Comparison of ENCODE assay signal across 8 cellular contexts in the genomic region with DNA sequence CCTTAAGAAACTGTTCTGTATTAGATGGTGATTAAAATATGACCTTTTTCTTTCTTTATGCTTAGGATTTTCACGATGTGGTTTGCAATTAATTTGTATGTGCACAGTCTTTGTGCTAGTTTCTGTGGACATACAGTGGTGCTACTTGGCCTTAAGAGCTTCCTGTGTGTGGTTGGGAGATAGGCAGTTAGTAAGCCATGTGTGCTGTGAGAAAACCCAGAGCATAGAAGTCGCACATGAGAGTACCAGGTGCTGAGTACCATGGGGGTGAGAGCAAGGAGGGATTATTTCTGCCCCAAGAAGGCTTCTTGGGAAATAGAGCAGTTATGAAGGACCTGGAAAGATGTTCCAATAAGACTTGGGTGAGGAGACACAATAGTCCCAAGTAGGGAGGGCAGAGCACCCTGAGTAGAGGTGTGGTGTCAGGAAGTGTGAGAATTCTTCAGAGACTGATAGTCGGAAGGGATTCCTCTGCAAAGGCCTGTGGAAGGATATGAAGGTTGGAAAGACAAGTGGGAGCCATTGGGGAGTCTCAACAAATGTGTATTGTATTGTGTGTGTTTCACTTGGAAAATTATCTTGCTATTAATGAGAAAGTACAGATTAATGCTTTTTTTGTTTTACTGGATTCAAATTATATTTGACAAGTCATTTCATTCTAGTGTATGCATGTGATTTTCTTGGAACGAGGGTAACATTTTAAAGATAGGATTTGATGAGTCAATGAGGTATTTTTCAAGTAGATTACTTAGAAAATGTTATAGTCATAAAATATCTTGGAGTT.
A peak's percentile ranks its signal among the peaks of the same experiment; 100 is the strongest.
DNase-seq lines count a peak whose midpoint lies in the region; ATAC-seq and TF ChIP-seq lines count a peak whose summit lies in the region.

No MANE protein-coding gene starts in this region.

- peak overlapping the region; percentile 76 for H3K27ac Mint-ChIP-seq in activated CD8-positive, alpha-beta memory T cell treated with anti-CD3 and anti-CD28 coated beads, Interleukin-2, amount 10 ng/mL, durations not matched to agents 7 days and 5 days
- H3K27ac Mint-ChIP-seq in neural progenitor cell, result no peak overlapping the region

- H3K27me3 ChIP-seq in PC-3 (ENCODE audit: low read length), result no peaks in the 10 kb centered on the region
- H3K27me3 ChIP-seq in foreskin keratinocyte, result no peaks in the 10 kb centered on the region
- H3K27me3 ChIP-seq in neural progenitor cell, result no peaks in the 10 kb centered on the region

- peak overlapping the region; percentile 61 for H3K4me2 ChIP-seq in PC-3 (ENCODE audit: low read length)
- H3K4me2 ChIP-seq in neural progenitor cell, result no peak overlapping the region

- DNase-seq in activated CD8-positive, alpha-beta memory T cell treated with anti-CD3 and anti-CD28 coated beads, Interleukin-2, amount 10 ng/mL, durations not matched to agents 7 days and 5 days, result peak; percentile 72
- DNase-seq in activated CD8-positive, alpha-beta memory T cell treated with anti-CD3 and anti-CD28 coated beads, Interleukin-2, amount 50 U/mL, for 48 hours, result no peak
- DNase-seq in PC-3, result peak; percentile 66
- peak; percentile 38 to 75 for DNase-seq in foreskin keratinocyte
- no peak for DNase-seq in neural progenitor cell (ENCODE audit: low spot score)
- no peak for DNase-seq in left lobe of liver (ENCODE audit: low spot score)
- DNase-seq in stimulated activated CD4-positive, alpha-beta T cell treated with anti-CD3 and anti-CD28 coated beads, Interleukin-1b, Interleukin-23, amount 100 ng/mL, for 48 hours, result no peak

- no peaks in the 10 kb centered on the region for H4K20me1 ChIP-seq in PC-3 (ENCODE audit: low read length)
- no peaks in the 10 kb centered on the region for H4K20me1 ChIP-seq in neural progenitor cell (ENCODE audit: low read depth)

- ATAC-seq in activated CD8-positive, alpha-beta memory T cell treated with anti-CD3 and anti-CD28 coated beads, Interleukin-2, amount 10 ng/mL, durations not matched to agents 7 days and 5 days, result peak; percentile 88
- ATAC-seq in HG02678 (IDR thresholded peaks at IDR 0.05; ENCODE audit: unreplicated experiment) (peak; percentile 98), PC-3 (peak; percentile 48), foreskin keratinocyte (peak; percentile 63), left lobe of liver (no peak)

- H2AFZ ChIP-seq in PC-3 (ENCODE audit: low read length) (peak overlapping the region; percentile 14), neural progenitor cell (replicated peaks) (no peak overlapping the region)

- H3K36me3 ChIP-seq in PC-3 (ENCODE audit: low read depth, low read length) (peaks cover 3% of the 10 kb centered on the region; the same call in 1 of the 2 replicates), neural progenitor cell (no peaks in the 10 kb centered on the region)

- POLR2A ChIA-PET in PC-3 (lab: Charles Lee; ENCODE audit: unreplicated experiment), result interaction anchor here (0.5 kb wide), 1 partner anchor 1363 kb away, joined by 6 read pairs; no protein-coding TSS in a partner anchor

- peaks cover 29% of the 10 kb centered on the region for H3K36me3 Mint-ChIP-seq in activated CD8-positive, alpha-beta memory T cell treated with anti-CD3 and anti-CD28 coated beads, Interleukin-2, amount 10 ng/mL, durations not matched to agents 7 days and 5 days
- no peaks in the 10 kb centered on the region for H3K36me3 Mint-ChIP-seq in neural progenitor cell

- H3K4me1 ChIP-seq in PC-3 (ENCODE audit: insufficient read depth, low read length), result peaks cover 61% of the 10 kb centered on the region
- H3K4me1 ChIP-seq in foreskin keratinocyte, result peaks cover 21% of the 10 kb centered on the region
- H3K4me1 ChIP-seq in neural progenitor cell, result peaks cover 19% of the 10 kb centered on the region

- H3K9ac ChIP-seq in PC-3 (ENCODE audit: low read length), result peak overlapping the region; percentile 53
- H3K9ac ChIP-seq in neural progenitor cell, result no peak overlapping the region

- no peaks in the 10 kb centered on the region for H3K27me3 Mint-ChIP-seq in activated CD8-positive, alpha-beta memory T cell treated with anti-CD3 and anti-CD28 coated beads, Interleukin-2, amount 10 ng/mL, durations not matched to agents 7 days and 5 days
- peaks cover 3% of the 10 kb centered on the region for H3K27me3 Mint-ChIP-seq in neural progenitor cell (ENCODE audit: insufficient read depth, low read depth)

- H3K4me3 ChIP-seq in PC-3 (ENCODE audit: low read length) (peak overlapping the region; percentile 7; the same call in 1 of the 2 replicates), neural progenitor cell (no peak overlapping the region)

- no peaks in the 10 kb centered on the region for H3K9me3 ChIP-seq in PC-3 (ENCODE audit: low read length)
- no peaks in the 10 kb centered on the region for H3K9me3 ChIP-seq in neural progenitor cell (ENCODE audit: low read depth)

- H3K79me2 ChIP-seq in PC-3 (ENCODE audit: low read length) (peaks cover 43% of the 10 kb centered on the region), neural progenitor cell (ENCODE audit: low read depth) (no peaks in the 10 kb centered on the region)

- intact Hi-C loops in PC-3 (cut with micrococcal nuclease), result loop anchor here (1.0 to 10.0 kb wide), 3 partner anchors 19 to 238 kb away; a partner anchor contains a TSS

- peak overlapping the region; percentile 40 for H3K4me3 Mint-ChIP-seq in activated CD8-positive, alpha-beta memory T cell treated with anti-CD3 and anti-CD28 coated beads, Interleukin-2, amount 10 ng/mL, durations not matched to agents 7 days and 5 days
- no peak overlapping the region for H3K4me3 Mint-ChIP-seq in neural progenitor cell

- BruUV-seq in PC-3 (replicated peaks; lab: Mats Ljungman, UMichigan), result no TSS peak

- peaks cover 16% of the 10 kb centered on the region for H3F3A ChIP-seq in PC-3 (ENCODE audit: low read length, unreplicated experiment)
- peaks cover 15% of the 10 kb centered on the region for H3F3A ChIP-seq in neural progenitor cell (ENCODE audit: low read depth)

- H3K9me3 Mint-ChIP-seq in activated CD8-positive, alpha-beta memory T cell treated with anti-CD3 and anti-CD28 coated beads, Interleukin-2, amount 10 ng/mL, durations not matched to agents 7 days and 5 days (ENCODE audit: low read depth), result peaks cover 4% of the 10 kb centered on the region
- H3K9me3 Mint-ChIP-seq in neural progenitor cell, result peaks cover 16% of the 10 kb centered on the region

- H3K9me2 ChIP-seq in PC-3 (replicated peaks; ENCODE audit: low read length), result no peaks in the 10 kb centered on the region

- CTCF ChIA-PET in activated CD8-positive, alpha-beta memory T cell treated with anti-CD3 and anti-CD28 coated beads, Interleukin-2, amount 10 ng/mL, durations not matched to agents 7 days and 5 days (lab: Charles Lee), result interaction anchor here (0.9 to 1.9 kb wide), 7 partner anchors 8 to 75 kb away, joined by 3 to 7 read pairs (median 4); no protein-coding TSS in a partner anchor
- CTCF ChIA-PET in PC-3 (lab: Charles Lee), result interaction anchor here (1.1 kb wide), 1 partner anchor 19 kb away, joined by 6 read pairs; no protein-coding TSS in a partner anchor

- peaks cover 56% of the 10 kb centered on the region for H3K4me1 Mint-ChIP-seq in activated CD8-positive, alpha-beta memory T cell treated with anti-CD3 and anti-CD28 coated beads, Interleukin-2, amount 10 ng/mL, durations not matched to agents 7 days and 5 days
- H3K4me1 Mint-ChIP-seq in neural progenitor cell, result peaks cover 40% of the 10 kb centered on the region

- peak overlapping the region; percentile 89 for H3K27ac ChIP-seq in PC-3 (ENCODE audit: low read length)
- H3K27ac ChIP-seq in foreskin keratinocyte, result peak overlapping the region; percentile 16
- H3K27ac ChIP-seq in neural progenitor cell, result no peak overlapping the region

- no peak for TF ChIP-seq CTCF in PC-3 (conservative IDR thresholded peaks at IDR 0.05; ENCODE audit: low read depth, low read length)
- no peak for TF ChIP-seq CTCF in foreskin keratinocyte (conservative IDR thresholded peaks at IDR 0.05)
- TF ChIP-seq CTCF in neural progenitor cell (IDR thresholded peaks at IDR 0.05), result no peak

Comparison
In these comparisons a context has a peak if more than half of its experiments do, and no peak if none do; other contexts are left out.
1. DNase-seq: peak in activated CD8-positive, alpha-beta memory T cell treated with anti-CD3 and anti-CD28 coated beads, Interleukin-2, amount 10 ng/mL, durations not matched to agents 7 days and 5 days (single experiment), PC-3 (single experiment) and foreskin keratinocyte (2 of 2); none in activated CD8-positive, alpha-beta memory T cell treated with anti-CD3 and anti-CD28 coated beads, Interleukin-2, amount 50 U/mL, for 48 hours (single experiment), neural progenitor cell (single experiment), left lobe of liver (single experiment) and stimulated activated CD4-positive, alpha-beta T cell treated with anti-CD3 and anti-CD28 coated beads, Interleukin-1b, Interleukin-23, amount 100 ng/mL, for 48 hours (single experiment).